ENCODE assay signal across 1 cellular context in the genomic region with DNA sequence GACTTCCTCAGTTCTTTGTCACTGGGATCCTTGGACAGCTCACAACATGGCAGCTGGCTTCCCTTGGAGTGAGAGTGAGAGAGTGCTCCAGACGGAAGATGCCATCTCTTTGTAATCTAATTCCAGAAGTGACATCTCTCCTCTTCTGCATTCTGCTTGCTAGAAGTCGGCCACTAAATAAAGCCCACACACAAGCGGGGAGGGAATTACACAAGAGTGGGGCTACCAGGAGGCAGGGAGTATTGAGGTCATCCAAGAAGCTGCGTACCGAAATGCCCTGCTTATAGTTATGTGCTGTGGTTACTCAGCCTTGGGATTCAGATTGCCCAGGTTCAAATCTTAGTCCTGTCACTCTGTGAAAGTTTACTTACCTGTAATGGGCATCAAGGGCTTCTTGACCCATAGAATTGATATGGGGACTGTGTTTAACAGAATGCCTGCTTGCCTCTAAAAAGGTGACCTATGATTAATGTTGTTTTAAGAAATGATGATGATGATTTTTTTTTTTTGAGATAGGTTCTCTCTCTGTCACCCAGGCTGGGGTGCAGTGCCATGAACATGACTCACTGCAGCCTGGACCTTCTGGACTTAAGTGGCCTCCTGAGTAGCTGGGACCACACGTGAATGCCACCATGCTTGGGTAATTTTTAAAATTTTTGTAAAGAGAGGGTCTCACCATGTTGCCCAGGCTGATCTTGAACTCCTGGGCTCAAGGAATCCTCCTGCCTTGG.
TF ChIP-seq lines count a peak whose summit lies in the region.

No MANE protein-coding gene starts in this region.

TF ChIP-seq in K562, 482 proteins besides CTCF, POLR2A, EP300 and RAD21:
- peak; percentile 52 for TF ChIP-seq ZNF316 (IDR thresholded peaks at IDR 0.05)
- no peak for TF ChIP-seq SMARCC2 (IDR thresholded peaks at IDR 0.05; ENCODE audit: low read depth)
